In genomic region chr16:84663433-84664101, GRCh38 we compare ENCODE assay signal across 14 cellular contexts. TPM values are rescaled to one million over a fixed set of nuclear protein-coding genes. Genes with fewer than 3 reads are reported as not detected.
A peak's percentile ranks its signal among the peaks of the same experiment; 100 is the strongest.
DNase-seq lines count a peak whose midpoint lies in the region; ATAC-seq and TF ChIP-seq lines count a peak whose summit lies in the region.
"Had no signal": no experiment of that assay in that cellular context is flagged by ENCODE, and none has a peak within 500 bp of the region (broad histone marks: within the 10 kb centered on the region; RNA-seq: fewer than 3 reads in every experiment).

No MANE protein-coding gene starts in this region.

- peaks cover 23 to 56% (median 33%) of the 10 kb centered on the region in 3 donors for H3K4me1 Mint-ChIP-seq in naive B cell

- H3K36me3 Mint-ChIP-seq in naive B cell = peaks cover 11 to 22% of the 10 kb centered on the region in 2 donors

- H3K27me3 ChIP-seq in tibial artery = no peaks in the 10 kb centered on the region
- H3K27me3 ChIP-seq: upper lobe of right lung had no signal

- no peaks in the 10 kb centered on the region for H3K27me3 Mint-ChIP-seq in naive B cell

- H3K36me3 ChIP-seq in tibial artery = peaks cover 44 to 95% (median 78%) of the 10 kb centered on the region in 3 donors

- H3K4me3 Mint-ChIP-seq in naive B cell = peak overlapping the region in 7 of 8 donors; percentile 32 to 82 (median 42)

- no peak overlapping the region for H3K4me3 ChIP-seq in tibial artery
- H3K4me3 ChIP-seq: upper lobe of right lung had no signal

- peaks cover 0 to 7% (median 1%) of the 10 kb centered on the region in 4 donors for H3K4me1 ChIP-seq in tibial artery
- H3K4me1 ChIP-seq: upper lobe of right lung had no signal

- ATAC-seq in GM18861 (IDR thresholded peaks at IDR 0.05; ENCODE audit: unreplicated experiment) = peak; percentile 93
- peak; percentile 91 for ATAC-seq in GM21529 (IDR thresholded peaks at IDR 0.05; ENCODE audit: unreplicated experiment)
- peak; percentile 93 for ATAC-seq in HG03354 (IDR thresholded peaks at IDR 0.05; ENCODE audit: poor library complexity, severe bottlenecking, unreplicated experiment)
- ATAC-seq in naive B cell (ENCODE audit: low read depth in 2 of 2) = peak; percentile 65 to 92
- ATAC-seq: esophagus mucosa, upper lobe of right lung had no signal

- H3K9me3 Mint-ChIP-seq in naive B cell = no peaks in the 10 kb centered on the region

- peak overlapping the region in 4 of 6 donors; percentile 19 to 78 (median 68) for H3K27ac Mint-ChIP-seq in naive B cell

- DNase-seq in naive B cell = no peak
- no peak for DNase-seq in superior temporal gyrus (ENCODE audit: extremely low spot score)
- DNase-seq in tibial artery = no peak
- DNase-seq in NCI-H1436 (lab: John Stamatoyannopoulos, UW) = no peak
- DNase-seq in NCI-H1694 treated with DMSO at 0.1 percent for 48 hours (lab: John Stamatoyannopoulos, UW) = no peak
- DNase-seq: activated CD8-positive, alpha-beta memory T cell treated with anti-CD3 and anti-CD28 coated beads, Interleukin-2, amount 50 U/mL, for 4 hours; GOT3; NCI-H446 treated with DMSO at 0.1 percent for 48 hours; T-helper 2 cell; upper lobe of right lung had no signal

- no peaks in the 10 kb centered on the region for H3K9me3 ChIP-seq in tibial artery
- H3K9me3 ChIP-seq: upper lobe of right lung had no signal

- no peak for TF ChIP-seq CTCF in tibial artery (IDR thresholded peaks at IDR 0.05)

- no peak overlapping the region for H3K27ac ChIP-seq in tibial artery
- H3K27ac ChIP-seq: upper lobe of right lung had no signal

- intact Hi-C loops in tibial artery (cut with DNase I; ENCODE audit: low total_unique reads) = no loop called here

RNA-seq across cellular contexts. Expression of gene KLHL36, which starts 15.3 kb away (rescaled TPM):
- 10 to 100 TPM; 29.7 to 40.3 (median 37.5) TPM for polyA plus RNA-seq in naive B cell (ENCODE audit: low read depth in 6 of 6)

RNA-seq across cellular contexts. Expression of gene USP10, which starts 36.2 kb away (rescaled TPM):
- polyA plus RNA-seq in naive B cell (ENCODE audit: low read depth in 6 of 6) = 100 to 1,000 TPM in 1 of 6 donors, 10 to 100 TPM in 5; 69.4 to 103 (median 96.4) TPM

RNA-seq across cellular contexts. Expression of gene COTL1, which starts 45.7 kb away (rescaled TPM):
- polyA plus RNA-seq in naive B cell (ENCODE audit: low read depth in 6 of 6) = 100 to 1,000 TPM; 167 to 439 (median 373) TPM
